8 cellular contexts compared by ENCODE assay signal in genomic region chr7:23531794-23532489, GRCh38. TPM values are rescaled to one million over a fixed set of nuclear protein-coding genes. Genes with fewer than 3 reads are reported as not detected.
DNase-seq lines count a peak whose midpoint lies in the region; ATAC-seq and TF ChIP-seq lines count a peak whose summit lies in the region.

TRA2A (minus strand) TSS chr7:23531981; CDS start chr7:23531824, 157 bp downstream.

- H3K4me3 ChIP-seq in spleen = peak within 1 kb of the TSS; percentile 59 to 94 (median 74)

- H3K27ac ChIP-seq in spleen = peak within 1 kb of the TSS; percentile 89 to 99 (median 98)

- intact Hi-C loops in spleen (cut with DNase I; ENCODE audit: low total_unique reads) = no loop called here

- ATAC-seq in GM19043 (IDR thresholded peaks at IDR 0.05; ENCODE audit: low read depth, unreplicated experiment) = peak; percentile 95
- ATAC-seq in HG03354 (IDR thresholded peaks at IDR 0.05; ENCODE audit: poor library complexity, severe bottlenecking, unreplicated experiment) = peak; percentile 90

- TF ChIP-seq CTCF in spleen (IDR thresholded peaks at IDR 0.05 in 8 of 11, conservative IDR thresholded peaks at IDR 0.05 in 3 of 11) = peak in 2 of 11 experiments; percentile 10 to 11

- H3K4me1 ChIP-seq in spleen = peaks cover 25 to 48% (median 40%) of the 10 kb centered on the region in 6 donors

- DNase-seq in AG20443 (ENCODE audit: low spot score) = peak; percentile 98
- peak; percentile 94 to 98 for DNase-seq in NCI-H446 (lab: John Stamatoyannopoulos, UW)
- peak; percentile 92 for DNase-seq in activated CD4-positive, CD25-positive, alpha-beta regulatory T cell treated with anti-CD3 and anti-CD28 coated beads, Interleukin-2, amount 50 U/mL, for 16 hours (ENCODE audit: low read depth, low spot score)
- DNase-seq in central memory CD4-positive, alpha-beta T cell = peak; percentile 93
- peak; percentile 97 for DNase-seq in inferior parietal cortex (ENCODE audit: extremely low spot score)
- peak; percentile 99 for DNase-seq in spleen

- 10 to 14% (median 13%) methylated on average over 43 to 50 of the region's 50 CpGs for WGBS in spleen, 5 donors

- peak in 2 of 3 donors; percentile 24 to 71 for TF ChIP-seq POLR2A in spleen (IDR thresholded peaks at IDR 0.05)

- H3K27me3 ChIP-seq in spleen (replicated peaks in 1 of 7) = no peaks in the 10 kb centered on the region

- H3K9me3 ChIP-seq in spleen = no peaks in the 10 kb centered on the region

- H3K36me3 ChIP-seq in spleen = no peaks in the 10 kb centered on the region

RNA-seq across cellular contexts. Expression of gene TRA2A, which starts in this region (rescaled TPM):
- total RNA-seq in spleen = 10 to 100 TPM; 59.2 to 98.7 (median 89.6) TPM
- 10 to 100 TPM; 67.3 to 89.7 (median 85.7) TPM for polyA plus RNA-seq in spleen

Comparison
In these comparisons a context has a peak if more than half of its experiments do, and no peak if none do; other contexts are left out.
1. Peak in every context shown above with its lines: DNase-seq, ATAC-seq, H3K4me3 ChIP-seq and H3K27ac ChIP-seq.